22 cellular contexts compared by ENCODE assay signal in the genomic region with DNA sequence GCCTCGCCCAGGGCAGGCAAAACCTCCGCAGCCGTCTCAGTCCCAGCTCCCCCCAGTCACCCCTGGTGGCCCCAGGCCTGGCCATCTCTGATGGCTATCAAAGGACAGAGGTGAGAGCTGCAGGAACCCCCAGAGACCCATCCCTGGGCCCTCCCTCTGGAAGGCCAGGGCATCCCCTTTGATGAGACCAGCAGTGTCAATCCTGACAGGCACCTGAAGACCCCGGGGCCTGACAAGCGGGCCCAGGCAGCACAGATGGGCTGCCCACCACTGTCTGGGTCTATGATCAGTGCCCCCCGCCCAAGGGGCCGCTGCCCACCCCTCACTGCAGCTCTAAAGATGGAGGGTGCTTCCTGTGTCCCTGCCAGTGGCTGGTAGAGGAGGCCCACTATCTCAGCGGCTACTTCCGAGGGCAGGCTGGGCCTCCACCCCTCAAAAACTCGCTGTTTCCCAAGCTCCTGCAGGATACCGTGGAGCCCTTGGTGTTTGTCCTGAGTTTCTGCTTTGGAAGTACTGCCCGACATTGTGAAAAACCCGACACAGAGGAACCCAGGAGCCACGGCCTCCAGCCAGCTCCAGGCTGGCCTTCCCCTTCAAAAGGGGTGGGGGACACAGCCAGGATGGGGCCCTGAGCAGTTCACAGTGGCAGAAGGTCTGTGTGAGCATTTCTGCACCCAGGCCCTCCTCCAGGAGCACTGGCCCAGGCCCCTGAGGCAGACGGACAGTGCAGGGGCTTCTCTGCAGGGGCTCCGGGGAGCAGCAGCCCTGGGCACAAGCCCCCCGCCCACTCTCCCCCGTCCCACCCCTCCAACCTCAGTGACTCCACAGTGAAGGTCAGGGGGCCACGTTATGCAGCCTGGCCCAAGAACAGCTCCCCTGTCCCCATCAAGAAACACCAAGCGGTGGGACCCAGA.
"Had no signal": no experiment of that assay in that cellular context is flagged by ENCODE, and none has a peak within 500 bp of the region (broad histone marks: within the 10 kb centered on the region; RNA-seq: fewer than 3 reads in every experiment).

No MANE protein-coding gene starts in this region.

- H3K36me3 ChIP-seq: breast epithelium, esophagus squamous epithelium, heart right ventricle, right atrium auricular region, thoracic aorta, vagina had no signal

- H3K4me1 Mint-ChIP-seq: activated CD4-positive, alpha-beta T cell treated with anti-CD3 and anti-CD28 coated beads for 36 hours; memory B cell; naive thymus-derived CD4-positive, alpha-beta T cell had no signal

- H3K27me3 ChIP-seq: breast epithelium, right atrium auricular region, vagina had no signal

- ATAC-seq: activated CD4-positive, alpha-beta T cell treated with anti-CD3 and anti-CD28 coated beads for 36 hours; heart right ventricle; left cardiac atrium; naive thymus-derived CD4-positive, alpha-beta T cell had no signal

- H3K4me3 Mint-ChIP-seq: activated CD4-positive, alpha-beta T cell treated with anti-CD3 and anti-CD28 coated beads for 36 hours; memory B cell; stimulated activated naive CD8-positive, alpha-beta T cell treated with anti-CD3 and anti-CD28 coated beads, Interleukin-15, Interleukin-2, amounts not matched to agents 100 ng/mL and 50 ng/mL, for 24 hours had no signal

- H3K27me3 Mint-ChIP-seq: activated CD4-positive, alpha-beta T cell treated with anti-CD3 and anti-CD28 coated beads for 36 hours; naive thymus-derived CD4-positive, alpha-beta T cell; stimulated activated naive CD8-positive, alpha-beta T cell treated with anti-CD3 and anti-CD28 coated beads, Interleukin-15, Interleukin-2, amounts not matched to agents 100 ng/mL and 50 ng/mL, for 24 hours had no signal

- H3K4me3 ChIP-seq: breast epithelium, esophagus squamous epithelium, heart right ventricle, right atrium auricular region, thoracic aorta, vagina had no signal

- H3K36me3 Mint-ChIP-seq: memory B cell had no signal

- H3K27ac Mint-ChIP-seq: activated CD4-positive, alpha-beta T cell treated with anti-CD3 and anti-CD28 coated beads for 36 hours; memory B cell; stimulated activated naive CD8-positive, alpha-beta T cell treated with anti-CD3 and anti-CD28 coated beads, Interleukin-15, Interleukin-2, amounts not matched to agents 100 ng/mL and 50 ng/mL, for 24 hours had no signal

- DNase-seq: activated CD4-positive, alpha-beta T cell treated with anti-CD3 and anti-CD28 coated beads for 36 hours; activated CD4-positive, CD25-positive, alpha-beta regulatory T cell; activated gamma-delta T cell; activated naive CD4-positive, alpha-beta T cell treated with anti-CD3 and anti-CD28 coated beads, Interleukin-2, amount 50 U/mL, for 16 hours; activated T-cell treated with anti-CD3 and anti-CD28 coated beads, Interleukin-2, amount 50 U/mL, for 1 hour; amniotic stem cell; central memory CD4-positive, alpha-beta T cell; effector CD8-positive, alpha-beta T cell; esophagus squamous epithelium; foreskin melanocyte; heart right ventricle; left cardiac atrium; midbrain; stimulated activated CD4-positive, alpha-beta T cell treated with anti-CD3 and anti-CD28 coated beads, Interleukin-2, amount 100 ng/mL, for 48 hours; trophoblast cell had no signal
